In genomic region chrX:72142094-72142843, GRCh38 we compare ENCODE assay signal across 13 cellular contexts. TPM values are rescaled to one million over a fixed set of nuclear protein-coding genes. Genes with fewer than 3 reads are reported as not detected.
DNase-seq lines count a peak whose midpoint lies in the region; ATAC-seq, FAIRE-seq and TF ChIP-seq lines count a peak whose summit lies in the region.
"Had no signal": no experiment of that assay in that cellular context is flagged by ENCODE, and none has a peak within 500 bp of the region (broad histone marks: within the 10 kb centered on the region; RNA-seq: fewer than 3 reads in every experiment).

No MANE protein-coding gene starts in this region.

- H3K4me1 ChIP-seq in GM12878 (ENCODE audit: control insufficient read depth, insufficient read depth, low read length) (peaks cover 14% of the 10 kb centered on the region), tibial artery (no peaks in the 10 kb centered on the region), A673 (ENCODE audit: insufficient read depth, low read length, poor library complexity, severe bottlenecking) (no peaks in the 10 kb centered on the region)

- no TSS peak for BruUV-seq in GM12878 (replicated peaks; lab: Mats Ljungman, UMichigan)
- no TSS peak for BruUV-seq in A673 (replicated peaks; lab: Mats Ljungman, UMichigan)

- intact Hi-C loops in GM12878 (cut with micrococcal nuclease; ENCODE audit: unreplicated experiment) (loop anchor here (2.0 kb wide), 1 partner anchor 39 kb away; the partner anchor contains the start of gene PIN4), tibial artery (cut with DNase I; ENCODE audit: low total_unique reads) (no loop called here), A673 (cut with micrococcal nuclease; ENCODE audit: unreplicated experiment) (no loop called here)

- 14% methylated on average over 8 of the region's 8 CpGs for WGBS in GM12878 (ENCODE audit: insufficient coverage, insufficient replicate concordance, low lambda C conversion rate, missing lambda C conversion rate)

- TF ChIP-seq RAD21 in GM12878 (IDR thresholded peaks at IDR 0.05; ENCODE audit: insufficient read depth, low read depth, low read length), result no peak

- H4K20me1 ChIP-seq in GM12878 (ENCODE audit: control insufficient read depth, insufficient read depth), result no peaks in the 10 kb centered on the region

- H3K27me3 ChIP-seq in GM12878 (replicated peaks in 1 of 2; ENCODE audit: control insufficient read depth in 2 of 2, insufficient read depth in 2 of 2, low read length in 1 of 2), result 0 out of 4 replicates have a peak, but pooled peaks cover 0 to 2% of the 10 kb centered on the region in 2 experiments
- H3K27me3 ChIP-seq in tibial artery, result no peaks in the 10 kb centered on the region
- peaks cover 5% of the 10 kb centered on the region for H3K27me3 ChIP-seq in A673 (replicated peaks; ENCODE audit: insufficient read depth, low read depth, low read length, poor library complexity)

- no peak overlapping the region for H3K9ac ChIP-seq in GM12878 (ENCODE audit: control insufficient read depth, insufficient read depth, low read length)

- ATAC-seq in GM12878 (no peak), HG02870 (IDR thresholded peaks at IDR 0.05; ENCODE audit: unreplicated experiment) (no peak), WTC11 (no peak)
- ATAC-seq: heart left ventricle had no signal

- DNase-seq in Ammon's horn (ENCODE audit: low spot score), result peak; percentile 41
- DNase-seq in KBM-7, result peak; percentile 35
- DNase-seq in NCI-H2196 (lab: John Stamatoyannopoulos, UW; ENCODE audit: unreplicated experiment), result peak; percentile 72
- DNase-seq in GM12878 (ENCODE audit: low read depth, low spot score), result no peak
- no peak for DNase-seq in tibial artery
- DNase-seq in A673 (ENCODE audit: low spot score), result no peak
- DNase-seq in WTC11 (ENCODE audit: low spot score), result no peak
- DNase-seq: activated effector memory CD4-positive, alpha-beta T cell treated with Interleukin-2 at 50 U/mL for 16 hours; heart left ventricle; OCI-M1 had no signal

- POLR2A ChIA-PET in GM12878 (lab: Charles Lee) (no interaction called here), A673 (lab: Charles Lee; ENCODE audit: low non-redundant PET) (no interaction called here), WTC11 (lab: Charles Lee) (interaction anchor here (0.6 kb wide), 1 partner anchor 232 kb away, joined by 4 read pairs; the partner anchor contains the start of gene NHSL2)

- no peak for TF ChIP-seq POLR2A in GM12878 (IDR thresholded peaks at IDR 0.05; ENCODE audit: low read depth, low read length)

- SMC1A ChIA-PET in GM12878 (lab: Charles Lee; ENCODE audit: uncharacterized antibody, unreplicated experiment), result no interaction called here

- H3K27me3 Mint-ChIP-seq in WTC11 (ENCODE audit: low read depth), result no peaks in the 10 kb centered on the region

- H3K9me3 ChIP-seq in GM12878 (replicated peaks; ENCODE audit: control insufficient read depth, insufficient read depth, low read length), result no peaks in the 10 kb centered on the region
- H3K9me3 ChIP-seq in tibial artery, result no peaks in the 10 kb centered on the region
- H3K9me3 ChIP-seq in A673 (ENCODE audit: low read depth, low read length, poor library complexity, severe bottlenecking), result no peaks in the 10 kb centered on the region
- H3K9me3 ChIP-seq: heart left ventricle had no signal

- H3K27ac ChIP-seq in GM12878 (ENCODE audit: control insufficient read depth, insufficient read depth) (no peak overlapping the region), tibial artery (no peak overlapping the region), A673 (ENCODE audit: low read depth, low read length, poor library complexity, severe bottlenecking) (no peak overlapping the region)
- H3K27ac ChIP-seq: heart left ventricle, VCaP had no signal

- H3K36me3 ChIP-seq in GM12878 (ENCODE audit: control insufficient read depth in 2 of 2, insufficient read depth in 2 of 2, low read length in 1 of 2) (no peaks in the 10 kb centered on the region), tibial artery (peaks cover 0 to 38% (median 13%) of the 10 kb centered on the region in 3 donors), A673 (ENCODE audit: insufficient read depth, low read length, poor library complexity, severe bottlenecking) (no peaks in the 10 kb centered on the region)

- H2AFZ ChIP-seq in GM12878 (ENCODE audit: control insufficient read depth, low read depth, low read length), result no peak overlapping the region

- in situ Hi-C loops in KBM-7 (cut with MboI; ENCODE audit: low pct_unique_long_range_greater_than_20kb, low sequenced_read_pairs) (no loop called here), GM12878 (cut with MboI) (no loop called here)

- CTCF ChIA-PET in GM12878 (lab: Yijun Ruan, JAX), result interaction anchor here (1.7 kb wide), 1 partner anchor 15 kb away, joined by 4 read pairs; no protein-coding TSS in a partner anchor
- CTCF ChIA-PET in A673 (lab: Charles Lee), result no interaction called here
- CTCF ChIA-PET in WTC11 (lab: Charles Lee), result interaction anchor here (1.2 kb wide), 1 partner anchor 120 kb away, joined by 3 read pairs; no protein-coding TSS in a partner anchor

- FAIRE-seq in GM12878 (lab: Jason Lieb, UNC), result peak; percentile 44

- RAD21 ChIA-PET in GM12878 (lab: Charles Lee; ENCODE audit: unreplicated experiment), result no interaction called here

- no peak overlapping the region for H3K4me3 Mint-ChIP-seq in WTC11

- H3K4me2 ChIP-seq in GM12878 (ENCODE audit: control insufficient read depth, insufficient read depth), result no peak overlapping the region

- no peak for TF ChIP-seq EP300 in GM12878 (IDR thresholded peaks at IDR 0.05; ENCODE audit: borderline replicate concordance in 1 of 2, control insufficient read depth in 1 of 2, low read depth in 2 of 2, low read length in 2 of 2)

- H3K79me2 ChIP-seq in GM12878 (ENCODE audit: control insufficient read depth, insufficient read depth, low read length), result no peaks in the 10 kb centered on the region

- H3K4me3 ChIP-seq in GM12878, result no peak overlapping the region
- no peak overlapping the region for H3K4me3 ChIP-seq in tibial artery
- no peak overlapping the region for H3K4me3 ChIP-seq in A673 (ENCODE audit: low read depth, low read length, poor library complexity, severe bottlenecking)
- H3K4me3 ChIP-seq: heart left ventricle had no signal

- H3K4me1 Mint-ChIP-seq in WTC11, result no peaks in the 10 kb centered on the region

- peaks cover 13% of the 10 kb centered on the region; the same call in 1 of the 2 replicates for H3K36me3 Mint-ChIP-seq in WTC11
- H3K36me3 Mint-ChIP-seq: stimulated activated memory B cell treated with anti-CD40 and anti-IgM and Interleukin-4, amounts not matched to agents 10 μg/mL and 1 μg/mL and 100 μg/mL, for 72 hours had no signal

- no peaks in the 10 kb centered on the region for H3K9me3 Mint-ChIP-seq in WTC11
- H3K9me3 Mint-ChIP-seq: stimulated activated memory B cell treated with anti-CD40 and anti-IgM and Interleukin-4, amounts not matched to agents 10 μg/mL and 1 μg/mL and 100 μg/mL, for 72 hours had no signal

- no peak overlapping the region for H3K27ac Mint-ChIP-seq in WTC11
- H3K27ac Mint-ChIP-seq: stimulated activated memory B cell treated with anti-CD40 and anti-IgM and Interleukin-4, amounts not matched to agents 10 μg/mL and 1 μg/mL and 100 μg/mL, for 72 hours had no signal

- no peak for TF ChIP-seq CTCF in GM12878 (IDR thresholded peaks at IDR 0.05 in 2 of 3, conservative IDR thresholded peaks at IDR 0.05 in 1 of 3; ENCODE audit: control insufficient read depth in 2 of 3, extremely low read depth in 1 of 3, insufficient read depth in 1 of 3, low read depth in 3 of 3, low read length in 3 of 3)
- TF ChIP-seq CTCF in tibial artery (IDR thresholded peaks at IDR 0.05), result no peak
- no peak for TF ChIP-seq CTCF in A673 (conservative IDR thresholded peaks at IDR 0.05; ENCODE audit: low read depth, low read length)
- TF ChIP-seq CTCF in WTC11 (IDR thresholded peaks at IDR 0.05), result no peak

TF ChIP-seq in GM12878, 131 proteins besides CTCF, POLR2A, EP300 and RAD21 (continues in another document):
- no peak for TF ChIP-seq TCF12 (IDR thresholded peaks at IDR 0.05; ENCODE audit: low read depth, low read length)

RNA-seq across cellular contexts. Expression of gene RTL5, which starts 10.6 kb away (rescaled TPM):
- not detected in 2 replicates for total RNA-seq in GM12878 (2013; cell fraction: nucleolus; rRNA removed)
- total RNA-seq in GM12878 (2014; rRNA removed), result under 0.01 and 0.11 TPM in 2 replicates
- total RNA-seq in GM12878 (2014; rRNA removed; fragmentation: Illumina TruSeq; extraction: Trizol), result not detected in 2 replicates
- total RNA-seq in GM12878 (2021), result 0.05 and 0.10 TPM in 2 replicates
- 0.25 TPM for polyA plus RNA-seq in GM12878 (2011; ENCODE audit: low read depth)
- not detected in 2 replicates for polyA plus RNA-seq in GM12878 (2011; rRNA removed)
- not detected in 2 replicates for polyA plus RNA-seq in GM12878 (2011; cell fraction: cytosol; rRNA removed)
- polyA plus RNA-seq in GM12878 (2011; cell fraction: nucleus; rRNA removed), result 0.06 and 0.15 TPM in 2 replicates
- polyA plus RNA-seq in GM12878 (2012), result 0.28 and 0.34 TPM in 2 replicates
- polyA plus RNA-seq in GM12878 (2014; fragmentation: Illumina TruSeq; extraction: Trizol), result 0.01 TPM in 1 of 2 replicates, not detected in the other
- polyA plus RNA-seq in GM12878 (2014; fragmentation: Nextera tagmentation; extraction: Ambion mirVana), result not detected
- 0.03 and 0.05 TPM in 2 replicates for polyA plus RNA-seq in GM12878 (2014; rRNA removed)
- polyA plus RNA-seq in GM12878 (2016; fragmentation: Nextera tagmentation; extraction: Ambion mirVana), result under 1 TPM in 1 of 2 experiments, not detected in 1; 0.08 TPM
- not detected in 2 replicates for polyA minus RNA-seq in GM12878 (2011; rRNA and poly(A)+ RNA removed)
- polyA minus RNA-seq in GM12878 (2011; cell fraction: cytosol; rRNA and poly(A)+ RNA removed), result not detected in 2 replicates
- polyA minus RNA-seq in GM12878 (2011; cell fraction: nucleus; rRNA and poly(A)+ RNA removed), result not detected in 2 replicates
- 8.4 and 11.5 TPM in 2 replicates for total RNA-seq in A673 (2021)
- total RNA-seq in WTC11 (2021), result 0.76 to 1.3 TPM (median 1.0 TPM) in 3 replicates

RNA-seq across cellular contexts. Expression of gene PIN4, which starts 39.3 kb away (rescaled TPM):
- total RNA-seq in GM12878 (2013; cell fraction: nucleolus; rRNA removed), result 17.9 and 19.4 TPM in 2 replicates
- total RNA-seq in GM12878 (2014; rRNA removed), result 10.8 and 14.1 TPM in 2 replicates
- 31.1 and 32.7 TPM in 2 replicates for total RNA-seq in GM12878 (2014; rRNA removed; fragmentation: Illumina TruSeq; extraction: Trizol)
- total RNA-seq in GM12878 (2021), result 6.4 and 8.2 TPM in 2 replicates
- polyA plus RNA-seq in GM12878 (2011; ENCODE audit: low read depth), result 14.4 TPM
- 14.6 and 25.1 TPM in 2 replicates for polyA plus RNA-seq in GM12878 (2011; rRNA removed)
- polyA plus RNA-seq in GM12878 (2011; cell fraction: cytosol; rRNA removed), result 3.1 and 7.0 TPM in 2 replicates
- 6.4 and 10.2 TPM in 2 replicates for polyA plus RNA-seq in GM12878 (2011; cell fraction: nucleus; rRNA removed)
- 12.6 and 22.5 TPM in 2 replicates for polyA plus RNA-seq in GM12878 (2012)
- polyA plus RNA-seq in GM12878 (2014; fragmentation: Illumina TruSeq; extraction: Trizol), result 31.7 and 46.4 TPM in 2 replicates
- polyA plus RNA-seq in GM12878 (2014; fragmentation: Nextera tagmentation; extraction: Ambion mirVana), result 10 to 100 TPM; 46.5 to 53.6 TPM
- polyA plus RNA-seq in GM12878 (2014; rRNA removed), result 30.0 and 53.4 TPM in 2 replicates
- 10 to 100 TPM; 36.1 to 44.9 TPM for polyA plus RNA-seq in GM12878 (2016; fragmentation: Nextera tagmentation; extraction: Ambion mirVana)
- 3.1 and 4.0 TPM in 2 replicates for polyA minus RNA-seq in GM12878 (2011; rRNA and poly(A)+ RNA removed)
- 2.7 and 3.5 TPM in 2 replicates for polyA minus RNA-seq in GM12878 (2011; cell fraction: cytosol; rRNA and poly(A)+ RNA removed)
- 1.9 and 4.2 TPM in 2 replicates for polyA minus RNA-seq in GM12878 (2011; cell fraction: nucleus; rRNA and poly(A)+ RNA removed)
- total RNA-seq in A673 (2021), result 20.0 and 21.3 TPM in 2 replicates
- total RNA-seq in WTC11 (2021), result 8.0 to 9.3 TPM (median 8.8 TPM) in 3 replicates

Comparison
In these comparisons a context has a peak if more than half of its experiments do, and no peak if none do; other contexts are left out.
1. DNase-seq: peak in Ammon's horn (single experiment), KBM-7 (single experiment) and NCI-H2196 (single experiment); none in GM12878 (single experiment), tibial artery (0 of 2), A673 (single experiment) and WTC11 (single experiment).